Comparison of ENCODE assay signal across 1 cellular context in the genomic region with DNA sequence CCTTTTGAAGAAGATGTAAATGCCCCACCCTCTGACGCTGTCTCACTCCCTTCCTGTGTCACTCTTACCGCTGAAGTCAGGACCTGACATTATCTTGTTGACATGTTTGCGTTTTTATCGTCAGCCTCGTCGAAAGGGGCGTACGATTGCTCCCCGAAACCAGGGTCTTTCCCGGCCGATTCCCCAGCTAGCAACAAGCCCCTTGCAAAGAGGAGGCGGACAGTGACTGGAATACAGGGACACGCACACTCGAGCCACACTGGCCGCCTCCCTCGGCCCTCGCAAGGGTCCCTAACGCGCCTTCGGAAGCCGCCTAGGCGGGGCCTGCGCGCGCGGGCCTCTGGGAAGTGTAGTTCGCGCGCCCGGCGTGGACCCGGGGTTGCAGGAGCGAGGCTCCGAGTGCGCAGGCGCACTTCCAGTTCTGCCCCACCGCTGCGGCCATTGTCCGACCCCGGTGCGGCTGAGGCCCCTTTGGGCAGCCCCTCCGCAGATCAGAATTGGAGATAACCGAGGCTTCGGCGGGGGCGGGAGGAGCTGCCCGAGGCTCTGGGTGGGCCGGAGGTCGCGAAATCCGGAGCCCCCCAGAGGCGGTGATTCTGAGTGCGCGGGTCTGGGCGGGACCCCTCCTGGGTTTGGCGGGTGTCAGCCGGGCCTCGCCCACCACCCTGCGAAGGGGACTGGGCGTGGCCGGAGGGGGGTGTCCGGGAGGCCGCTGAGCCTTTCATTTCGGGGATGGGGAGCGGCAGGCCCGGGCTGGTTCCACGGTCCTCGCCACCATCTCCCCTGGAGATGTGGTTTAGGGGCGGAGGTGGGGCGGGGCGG.
A peak's percentile ranks its signal among the peaks of the same experiment; 100 is the strongest.
TF ChIP-seq lines count a peak whose summit lies in the region.

A gene (plus strand): TSS at position 412 of the 822 bp plus-strand sequence. CDS start 502 bp downstream, outside the sequence.

TF ChIP-seq in K562, 482 proteins besides CTCF, POLR2A, EP300 and RAD21 (continued from another document):
- TF ChIP-seq, protein P1, sequence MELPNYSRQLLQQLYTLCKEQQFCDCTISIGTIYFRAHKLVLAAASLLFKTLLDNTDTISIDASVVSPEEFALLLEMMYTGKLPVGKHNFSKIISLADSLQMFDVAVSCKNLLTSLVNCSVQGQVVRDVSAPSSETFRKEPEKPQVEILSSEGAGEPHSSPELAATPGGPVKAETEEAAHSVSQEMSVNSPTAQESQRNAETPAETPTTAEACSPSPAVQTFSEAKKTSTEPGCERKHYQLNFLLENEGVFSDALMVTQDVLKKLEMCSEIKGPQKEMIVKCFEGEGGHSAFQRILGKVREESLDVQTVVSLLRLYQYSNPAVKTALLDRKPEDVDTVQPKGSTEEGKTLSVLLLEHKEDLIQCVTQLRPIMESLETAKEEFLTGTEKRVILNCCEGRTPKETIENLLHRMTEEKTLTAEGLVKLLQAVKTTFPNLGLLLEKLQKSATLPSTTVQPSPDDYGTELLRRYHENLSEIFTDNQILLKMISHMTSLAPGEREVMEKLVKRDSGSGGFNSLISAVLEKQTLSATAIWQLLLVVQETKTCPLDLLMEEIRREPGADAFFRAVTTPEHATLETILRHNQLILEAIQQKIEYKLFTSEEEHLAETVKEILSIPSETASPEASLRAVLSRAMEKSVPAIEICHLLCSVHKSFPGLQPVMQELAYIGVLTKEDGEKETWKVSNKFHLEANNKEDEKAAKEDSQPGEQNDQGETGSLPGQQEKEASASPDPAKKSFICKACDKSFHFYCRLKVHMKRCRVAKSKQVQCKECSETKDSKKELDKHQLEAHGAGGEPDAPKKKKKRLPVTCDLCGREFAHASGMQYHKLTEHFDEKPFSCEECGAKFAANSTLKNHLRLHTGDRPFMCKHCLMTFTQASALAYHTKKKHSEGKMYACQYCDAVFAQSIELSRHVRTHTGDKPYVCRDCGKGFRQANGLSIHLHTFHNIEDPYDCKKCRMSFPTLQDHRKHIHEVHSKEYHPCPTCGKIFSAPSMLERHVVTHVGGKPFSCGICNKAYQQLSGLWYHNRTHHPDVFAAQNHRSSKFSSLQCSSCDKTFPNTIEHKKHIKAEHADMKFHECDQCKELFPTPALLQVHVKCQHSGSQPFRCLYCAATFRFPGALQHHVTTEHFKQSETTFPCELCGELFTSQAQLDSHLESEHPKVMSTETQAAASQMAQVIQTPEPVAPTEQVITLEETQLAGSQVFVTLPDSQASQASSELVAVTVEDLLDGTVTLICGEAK (IDR thresholded peaks at IDR 0.05), result peak; percentile 32; the same call in 1 of the 2 replicates
- TF ChIP-seq, protein P1 (CRISPR knock-in tag; IDR thresholded peaks at IDR 0.05), result no peak
- TF ChIP-seq ZSCAN32 (CRISPR knock-in tag; IDR thresholded peaks at IDR 0.05) (no peak), ZNF695 (CRISPR knock-in tag; IDR thresholded peaks at IDR 0.05) (no peak), MEIS2 (IDR thresholded peaks at IDR 0.05; ENCODE audit: partially characterized antibody) (peak; percentile 56), THRAP3 (IDR thresholded peaks at IDR 0.05; ENCODE audit: borderline replicate concordance) (no peak), SUPT5H (IDR thresholded peaks at IDR 0.05) (0 out of 2 replicates have a peak, but pooled peaks have one; percentile 43), CREB1 (IDR thresholded peaks at IDR 0.05) (peak; percentile 59), CREB1 (CRISPR knock-in tag; IDR thresholded peaks at IDR 0.05) (no peak)
- TF ChIP-seq, protein P2, sequence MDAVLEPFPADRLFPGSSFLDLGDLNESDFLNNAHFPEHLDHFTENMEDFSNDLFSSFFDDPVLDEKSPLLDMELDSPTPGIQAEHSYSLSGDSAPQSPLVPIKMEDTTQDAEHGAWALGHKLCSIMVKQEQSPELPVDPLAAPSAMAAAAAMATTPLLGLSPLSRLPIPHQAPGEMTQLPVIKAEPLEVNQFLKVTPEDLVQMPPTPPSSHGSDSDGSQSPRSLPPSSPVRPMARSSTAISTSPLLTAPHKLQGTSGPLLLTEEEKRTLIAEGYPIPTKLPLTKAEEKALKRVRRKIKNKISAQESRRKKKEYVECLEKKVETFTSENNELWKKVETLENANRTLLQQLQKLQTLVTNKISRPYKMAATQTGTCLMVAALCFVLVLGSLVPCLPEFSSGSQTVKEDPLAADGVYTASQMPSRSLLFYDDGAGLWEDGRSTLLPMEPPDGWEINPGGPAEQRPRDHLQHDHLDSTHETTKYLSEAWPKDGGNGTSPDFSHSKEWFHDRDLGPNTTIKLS (IDR thresholded peaks at IDR 0.05; ENCODE audit: borderline replicate concordance, low read depth), result peak; percentile 81; the same call in 1 of the 2 replicates
- TF ChIP-seq, protein P3, sequence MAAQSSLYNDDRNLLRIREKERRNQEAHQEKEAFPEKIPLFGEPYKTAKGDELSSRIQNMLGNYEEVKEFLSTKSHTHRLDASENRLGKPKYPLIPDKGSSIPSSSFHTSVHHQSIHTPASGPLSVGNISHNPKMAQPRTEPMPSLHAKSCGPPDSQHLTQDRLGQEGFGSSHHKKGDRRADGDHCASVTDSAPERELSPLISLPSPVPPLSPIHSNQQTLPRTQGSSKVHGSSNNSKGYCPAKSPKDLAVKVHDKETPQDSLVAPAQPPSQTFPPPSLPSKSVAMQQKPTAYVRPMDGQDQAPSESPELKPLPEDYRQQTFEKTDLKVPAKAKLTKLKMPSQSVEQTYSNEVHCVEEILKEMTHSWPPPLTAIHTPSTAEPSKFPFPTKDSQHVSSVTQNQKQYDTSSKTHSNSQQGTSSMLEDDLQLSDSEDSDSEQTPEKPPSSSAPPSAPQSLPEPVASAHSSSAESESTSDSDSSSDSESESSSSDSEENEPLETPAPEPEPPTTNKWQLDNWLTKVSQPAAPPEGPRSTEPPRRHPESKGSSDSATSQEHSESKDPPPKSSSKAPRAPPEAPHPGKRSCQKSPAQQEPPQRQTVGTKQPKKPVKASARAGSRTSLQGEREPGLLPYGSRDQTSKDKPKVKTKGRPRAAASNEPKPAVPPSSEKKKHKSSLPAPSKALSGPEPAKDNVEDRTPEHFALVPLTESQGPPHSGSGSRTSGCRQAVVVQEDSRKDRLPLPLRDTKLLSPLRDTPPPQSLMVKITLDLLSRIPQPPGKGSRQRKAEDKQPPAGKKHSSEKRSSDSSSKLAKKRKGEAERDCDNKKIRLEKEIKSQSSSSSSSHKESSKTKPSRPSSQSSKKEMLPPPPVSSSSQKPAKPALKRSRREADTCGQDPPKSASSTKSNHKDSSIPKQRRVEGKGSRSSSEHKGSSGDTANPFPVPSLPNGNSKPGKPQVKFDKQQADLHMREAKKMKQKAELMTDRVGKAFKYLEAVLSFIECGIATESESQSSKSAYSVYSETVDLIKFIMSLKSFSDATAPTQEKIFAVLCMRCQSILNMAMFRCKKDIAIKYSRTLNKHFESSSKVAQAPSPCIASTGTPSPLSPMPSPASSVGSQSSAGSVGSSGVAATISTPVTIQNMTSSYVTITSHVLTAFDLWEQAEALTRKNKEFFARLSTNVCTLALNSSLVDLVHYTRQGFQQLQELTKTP (IDR thresholded peaks at IDR 0.05; ENCODE audit: low read depth in 1 of 2, partially characterized antibody in 2 of 2), result peak in 1 of 2 experiments; percentile 52
